ENCODE assay signal across 13 cellular contexts in the genomic region with DNA sequence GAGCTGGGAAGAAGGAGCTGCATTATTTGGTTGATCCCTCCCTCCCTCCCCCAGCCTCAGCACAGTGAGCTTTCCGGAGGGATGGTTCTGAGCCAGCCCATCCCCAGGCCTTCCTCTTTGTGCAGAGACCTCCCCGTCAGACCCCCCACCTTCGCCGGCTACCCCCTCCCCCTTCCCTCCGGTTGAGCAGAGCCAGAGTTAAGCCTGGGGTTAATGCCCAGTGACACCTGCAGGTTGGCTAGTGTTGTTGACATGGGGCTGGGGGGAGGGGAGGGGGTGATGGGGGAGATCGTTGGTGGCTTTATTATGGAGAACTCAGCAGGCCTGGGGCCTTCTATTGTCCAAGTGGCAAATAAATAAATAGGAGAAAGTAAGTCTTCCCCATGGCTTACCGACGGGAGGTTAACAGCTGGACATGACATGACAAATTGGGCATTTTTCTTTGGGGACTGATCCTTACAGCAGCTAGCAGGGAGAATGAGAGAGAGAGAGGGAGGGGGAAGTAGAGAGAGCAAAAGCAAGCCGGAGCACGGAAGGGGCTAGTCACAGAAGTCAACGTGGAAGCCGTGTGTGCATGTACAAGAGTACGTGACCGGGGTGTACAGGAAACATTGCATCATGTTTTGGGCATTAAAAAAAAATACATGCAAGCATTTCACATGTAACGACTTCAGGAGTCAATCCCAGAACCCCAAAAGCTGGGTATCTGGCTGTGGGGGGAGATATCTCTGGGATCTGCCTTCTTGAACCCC.
DNase-seq lines count a peak whose midpoint lies in the region; ATAC-seq and TF ChIP-seq lines count a peak whose summit lies in the region.
"Had no signal": no experiment of that assay in that cellular context is flagged by ENCODE, and none has a peak within 500 bp of the region (broad histone marks: within the 10 kb centered on the region; RNA-seq: fewer than 3 reads in every experiment).

No MANE protein-coding gene starts in this region.

- intact Hi-C loops in dorsolateral prefrontal cortex (cut with DNase I) = no loop called here
- intact Hi-C loops in right cardiac atrium (cut with DNase I) = no loop called here

- H3K27ac ChIP-seq in HEK293 (ENCODE audit: extremely low read depth, low read depth, low read length) = no peak overlapping the region
- H3K27ac ChIP-seq in dorsolateral prefrontal cortex = peak overlapping the region; percentile 40 to 100 (median 93)
- H3K27ac ChIP-seq in right cardiac atrium (ENCODE audit: low read length) = no peak overlapping the region
- H3K27ac ChIP-seq: BLaER1, cardiac muscle cell, heart right ventricle had no signal

- no peaks in the 10 kb centered on the region for H3K9me3 Mint-ChIP-seq in neural crest cell
- H3K9me3 Mint-ChIP-seq in stimulated activated naive B cell treated with anti-CD40 and anti-IgM and Interleukin-4, amounts not matched to agents 10 μg/mL and 1 μg/mL and 100 μg/mL, for 72 hours = no peaks in the 10 kb centered on the region
- H3K9me3 Mint-ChIP-seq: activated naive CD4-positive, alpha-beta T cell treated with anti-CD3 and anti-CD28 coated beads for 36 hours had no signal

- H3K27me3 ChIP-seq in dorsolateral prefrontal cortex (no peaks in the 10 kb centered on the region), right cardiac atrium (ENCODE audit: control insufficient read depth, insufficient read depth) (no peaks in the 10 kb centered on the region)
- H3K27me3 ChIP-seq: BLaER1, cardiac muscle cell had no signal

- 26% methylated on average over 15 of the region's 15 CpGs for WGBS in right cardiac atrium

- H3K4me3 Mint-ChIP-seq in neural crest cell = peak overlapping the region; percentile 70
- H3K4me3 Mint-ChIP-seq in stimulated activated naive B cell treated with anti-CD40 and anti-IgM and Interleukin-4, amounts not matched to agents 10 μg/mL and 1 μg/mL and 100 μg/mL, for 72 hours = no peak overlapping the region
- H3K4me3 Mint-ChIP-seq: activated naive CD4-positive, alpha-beta T cell treated with anti-CD3 and anti-CD28 coated beads for 36 hours had no signal

- peaks cover 58% of the 10 kb centered on the region for H3K4me1 Mint-ChIP-seq in neural crest cell
- peaks cover 0 to 2% of the 10 kb centered on the region in 2 donors for H3K4me1 Mint-ChIP-seq in stimulated activated naive B cell treated with anti-CD40 and anti-IgM and Interleukin-4, amounts not matched to agents 10 μg/mL and 1 μg/mL and 100 μg/mL, for 72 hours

- CTCF ChIA-PET in HEK293 (lab: Yijun Ruan, JAX) = interaction anchor here (0.6 kb wide), 1 partner anchor 28 kb away, joined by 3 read pairs; no protein-coding TSS in a partner anchor

- H3K9me3 ChIP-seq in HEK293 (ENCODE audit: control insufficient read depth, insufficient read depth, low read depth, low read length) = no peaks in the 10 kb centered on the region
- no peaks in the 10 kb centered on the region for H3K9me3 ChIP-seq in right cardiac atrium (ENCODE audit: control insufficient read depth, low read length)
- H3K9me3 ChIP-seq: BLaER1, heart right ventricle had no signal

- TF ChIP-seq CTCF in HEK293 (tag by site-specific recombination; IDR thresholded peaks at IDR 0.05) (no peak), dorsolateral prefrontal cortex (IDR thresholded peaks at IDR 0.05 in 54 of 56, conservative IDR thresholded peaks at IDR 0.05 in 2 of 56; ENCODE audit: low read depth in 1 of 56, partially characterized antibody in 56 of 56) (no peak), neural crest cell (conservative IDR thresholded peaks at IDR 0.05) (no peak)

- H3K4me1 ChIP-seq in HEK293 (ENCODE audit: control insufficient read depth, insufficient read depth, low read length) (no peaks in the 10 kb centered on the region), right cardiac atrium (ENCODE audit: control insufficient read depth, insufficient read depth, low read length) (no peaks in the 10 kb centered on the region)
- H3K4me1 ChIP-seq: BLaER1 had no signal

- DNase-seq in NCI-H345 (lab: John Stamatoyannopoulos, UW) (peak; percentile 65), dorsolateral prefrontal cortex (no peak), neural crest cell (ENCODE audit: low read depth, low spot score) (peak; percentile 54), right cardiac atrium (no peak), AG20443 (ENCODE audit: low spot score) (no peak)
- no peak for DNase-seq in stimulated activated naive B cell treated with anti-CD40 and anti-IgM and Interleukin-4, amounts not matched to agents 10 μg/mL and 1 μg/mL and 100 μg/mL, for 72 hours
- DNase-seq: activated naive CD4-positive, alpha-beta T cell treated with anti-CD3 and anti-CD28 coated beads for 36 hours; heart right ventricle; Karpas-422 had no signal

- no peak for ATAC-seq in stimulated activated naive B cell treated with anti-CD40 and anti-IgM and Interleukin-4, amounts not matched to agents 10 μg/mL and 1 μg/mL and 100 μg/mL, for 72 hours (replicated peaks)
- ATAC-seq in HG03432 (IDR thresholded peaks at IDR 0.05; ENCODE audit: unreplicated experiment) = no peak
- no peak for ATAC-seq in right cardiac atrium
- ATAC-seq: heart right ventricle had no signal

- POLR2A ChIA-PET in HEK293 (lab: Yijun Ruan, JAX) = no interaction called here

- H3K27ac Mint-ChIP-seq in neural crest cell (ENCODE audit: unreplicated experiment) = peak overlapping the region; percentile 75
- H3K27ac Mint-ChIP-seq in stimulated activated naive B cell treated with anti-CD40 and anti-IgM and Interleukin-4, amounts not matched to agents 10 μg/mL and 1 μg/mL and 100 μg/mL, for 72 hours = no peak overlapping the region
- H3K27ac Mint-ChIP-seq: activated naive CD4-positive, alpha-beta T cell treated with anti-CD3 and anti-CD28 coated beads for 36 hours had no signal

- H3K36me3 ChIP-seq in HEK293 (ENCODE audit: control insufficient read depth in 2 of 2, insufficient read depth in 1 of 2, low read length in 2 of 2) = no peaks in the 10 kb centered on the region
- H3K36me3 ChIP-seq: BLaER1, cardiac muscle cell, heart right ventricle had no signal

- no peak overlapping the region for H3K4me3 ChIP-seq in HEK293 (ENCODE audit: low read depth, low read length)
- peak overlapping the region in 3 of 59 donors; percentile 6 to 24 (median 17) for H3K4me3 ChIP-seq in dorsolateral prefrontal cortex
- H3K4me3 ChIP-seq in right cardiac atrium (ENCODE audit: low read length) = no peak overlapping the region
- H3K4me3 ChIP-seq: BLaER1, cardiac muscle cell, heart right ventricle had no signal

- H3K36me3 Mint-ChIP-seq in neural crest cell (ENCODE audit: low read depth) = no peaks in the 10 kb centered on the region
- H3K36me3 Mint-ChIP-seq in stimulated activated naive B cell treated with anti-CD40 and anti-IgM and Interleukin-4, amounts not matched to agents 10 μg/mL and 1 μg/mL and 100 μg/mL, for 72 hours = no peaks in the 10 kb centered on the region

- peaks cover 82% of the 10 kb centered on the region for H3K27me3 Mint-ChIP-seq in neural crest cell (ENCODE audit: low read depth)
- H3K27me3 Mint-ChIP-seq in stimulated activated naive B cell treated with anti-CD40 and anti-IgM and Interleukin-4, amounts not matched to agents 10 μg/mL and 1 μg/mL and 100 μg/mL, for 72 hours = peaks cover 17 to 24% of the 10 kb centered on the region in 2 donors

TF ChIP-seq in HEK293, 187 proteins besides CTCF, POLR2A, EP300 and RAD21:
- peak; percentile 96 for TF ChIP-seq ZIC2 (tag by site-specific recombination; IDR thresholded peaks at IDR 0.05)
- TF ChIP-seq YY2 (tag by site-specific recombination; IDR thresholded peaks at IDR 0.05) = no peak

Comparison
In these comparisons a context has a peak if more than half of its experiments do, and no peak if none do; other contexts are left out.
1. H3K27ac ChIP-seq: peak in dorsolateral prefrontal cortex (59 of 59); none in HEK293 (single experiment) and right cardiac atrium (single experiment).
2. DNase-seq: peak in NCI-H345 (single experiment) and neural crest cell (single experiment); none in dorsolateral prefrontal cortex (0 of 10), stimulated activated naive B cell treated with anti-CD40 and anti-IgM and Interleukin-4, amounts not matched to agents 10 μg/mL and 1 μg/mL and 100 μg/mL, for 72 hours (single experiment), right cardiac atrium (0 of 3) and AG20443 (single experiment).